In genomic region chr7:120973849-120974248, GRCh38 we compare ENCODE assay signal across 27 cellular contexts. TPM values are rescaled to one million over a fixed set of nuclear protein-coding genes. Genes with fewer than 3 reads are reported as not detected.
"Had no signal": no experiment of that assay in that cellular context is flagged by ENCODE, and none has a peak within 500 bp of the region (broad histone marks: within the 10 kb centered on the region; RNA-seq: fewer than 3 reads in every experiment).

No MANE protein-coding gene starts in this region.

- H3K4me3 ChIP-seq: K562, SJCRH30 had no signal

- FAIRE-seq: K562, TTC549 had no signal

- H3K27ac ChIP-seq: SJCRH30 had no signal

- DNase-seq: activated B cell treated with CpG ODN at 0.5 μM for 24 hours; activated CD4-positive, alpha-beta memory T cell treated with anti-CD3 and anti-CD28 coated beads for 36 hours; activated CD4-positive, alpha-beta T cell treated with anti-CD3 and anti-CD28 coated beads for 1 hour; activated CD4-positive, alpha-beta T cell treated with anti-CD3 and anti-CD28 coated beads, Interleukin-2, amount 10 ng/mL, durations not matched to agents 24 days and 14 days; activated CD8-positive, alpha-beta memory T cell treated with anti-CD3 and anti-CD28 coated beads for 24 hours; activated effector memory CD4-positive, alpha-beta T cell treated with anti-CD3 and anti-CD28 coated beads, Interleukin-2, amount 50 U/mL, for 16 hours; activated naive CD4-positive, alpha-beta T cell treated with Interleukin-2 at 50 U/mL for 16 hours; activated T-cell treated with anti-CD3 and anti-CD28 coated beads, Interleukin-2, amount 50 U/mL, for 4 hours; anterior cingulate cortex; cerebellar nuclear complex; Karpas-422; MV-4-11; NCI-H1105; NCI-H1436; NCI-H1694 treated with DMSO at 0.1 percent for 48 hours; NCI-H2029 treated with DMSO at 0.1 percent for 48 hours; NCI-H345; NCI-H510A; NCI-H526 treated with DMSO at 0.1 percent for 48 hours; NCI-H82; SJCRH30; T-helper 2 cell; T1000 had no signal

- H3K27me3 ChIP-seq: SJCRH30 had no signal

- ATAC-seq: activated T-cell treated with anti-CD3 and anti-CD28 coated beads, Interleukin-2, amount 50 U/mL, for 4 hours; K562; SK-N-SH treated with all-trans-retinoic acid at 6 μM for 48 hours had no signal

- H3K4me1 ChIP-seq: SJCRH30 had no signal

- H3K9me3 ChIP-seq: SJCRH30 had no signal

RNA-seq across cellular contexts. Expression of gene CPED1, which starts 14.7 kb away (rescaled TPM):
- total RNA-seq: activated CD4-positive, alpha-beta memory T cell treated with anti-CD3 and anti-CD28 coated beads for 36 hours; activated CD4-positive, alpha-beta T cell treated with anti-CD3 and anti-CD28 coated beads, Interleukin-2, amount 10 ng/mL, durations not matched to agents 24 days and 14 days; OCI-LY7 had no signal
